In genomic region chr1:150516050-150516591, GRCh38 we compare ENCODE assay signal across 7 cellular contexts. TPM values are rescaled to one million over a fixed set of nuclear protein-coding genes. Genes with fewer than 3 reads are reported as not detected.
DNase-seq lines count a peak whose midpoint lies in the region; ATAC-seq and TF ChIP-seq lines count a peak whose summit lies in the region.

No MANE protein-coding gene starts in this region.

- H3K9me3 Mint-ChIP-seq in activated CD4-positive, alpha-beta memory T cell treated with anti-CD3 and anti-CD28 coated beads, Interleukin-2, amount 10 ng/mL, durations not matched to agents 7 days and 5 days, result no peaks in the 10 kb centered on the region

- peaks cover 0 to 19% of the 10 kb centered on the region in 2 donors for H3K36me3 ChIP-seq in psoas muscle (ENCODE audit: insufficient read depth in 1 of 2, low read depth in 1 of 2)

- peak overlapping the region; percentile 94 for H3K27ac ChIP-seq in psoas muscle

- peaks cover 8% of the 10 kb centered on the region for H3K4me1 ChIP-seq in psoas muscle

- no peaks in the 10 kb centered on the region for H3K36me3 Mint-ChIP-seq in activated CD4-positive, alpha-beta memory T cell treated with anti-CD3 and anti-CD28 coated beads, Interleukin-2, amount 10 ng/mL, durations not matched to agents 7 days and 5 days (ENCODE audit: low read depth)

- H3K27ac Mint-ChIP-seq in activated CD4-positive, alpha-beta memory T cell treated with anti-CD3 and anti-CD28 coated beads, Interleukin-2, amount 10 ng/mL, durations not matched to agents 7 days and 5 days, result no peak overlapping the region

- TF ChIP-seq CTCF in psoas muscle (IDR thresholded peaks at IDR 0.05), result no peak

- CTCF ChIA-PET in activated CD4-positive, alpha-beta memory T cell treated with anti-CD3 and anti-CD28 coated beads, Interleukin-2, amount 10 ng/mL, durations not matched to agents 7 days and 5 days (lab: Charles Lee), result interaction anchor here (0.6 to 3.4 kb wide), 17 partner anchors 13 to 262 kb away, joined by 3 to 22 read pairs (median 5); no protein-coding TSS in a partner anchor

- WGBS in psoas muscle, 3 donors, result 1 to 3% (median 3%) methylated on average over 15 to 19 of the region's 19 CpGs

- peak overlapping the region; percentile 75 for H3K4me3 Mint-ChIP-seq in activated CD4-positive, alpha-beta memory T cell treated with anti-CD3 and anti-CD28 coated beads, Interleukin-2, amount 10 ng/mL, durations not matched to agents 7 days and 5 days

- peak in 2 of 4 donors; percentile 2 to 5 for ATAC-seq in psoas muscle

- H3K4me1 Mint-ChIP-seq in activated CD4-positive, alpha-beta memory T cell treated with anti-CD3 and anti-CD28 coated beads, Interleukin-2, amount 10 ng/mL, durations not matched to agents 7 days and 5 days, result peaks cover 23% of the 10 kb centered on the region

- H3K9me3 ChIP-seq in psoas muscle, result no peaks in the 10 kb centered on the region

- POLR2A ChIA-PET in activated CD4-positive, alpha-beta memory T cell treated with anti-CD3 and anti-CD28 coated beads, Interleukin-2, amount 10 ng/mL, durations not matched to agents 7 days and 5 days (lab: Charles Lee), result interaction anchor here (0.6 to 4.1 kb wide), 11 partner anchors 8 to 282 kb away, joined by 3 to 45 read pairs (median 4); partner anchors contain the start of genes ECM1, MCL1, RPRD2 and TARS2

- DNase-seq in NAMALWA (ENCODE audit: low spot score) (peak; percentile 48), head of caudate nucleus (peak in 35 of 42 donors; percentile 3 to 68 (median 31)), psoas muscle (no peak), NCI-H446 treated with DMSO at 0.1 percent for 48 hours (lab: John Stamatoyannopoulos, UW) (no peak), NCI-H510A (lab: John Stamatoyannopoulos, UW) (no peak)
- DNase-seq in activated CD4-positive, alpha-beta memory T cell treated with anti-CD3 and anti-CD28 coated beads, Interleukin-2, amount 10 ng/mL, durations not matched to agents 7 days and 5 days, result no peak

- H3K27me3 Mint-ChIP-seq in activated CD4-positive, alpha-beta memory T cell treated with anti-CD3 and anti-CD28 coated beads, Interleukin-2, amount 10 ng/mL, durations not matched to agents 7 days and 5 days, result peaks cover 2% of the 10 kb centered on the region

- H3K4me3 ChIP-seq in GM08714 (ENCODE audit: low read length) (peak overlapping the region; percentile 62; the same call in 1 of the 2 replicates), psoas muscle (peak overlapping the region; percentile 74)

- intact Hi-C loops in head of caudate nucleus (cut with DNase I) (no loop called here), psoas muscle (cut with DNase I) (loop anchor here in 1 of 2 donors (5.0 kb wide), 1 partner anchor 39 kb away; no protein-coding TSS in a partner anchor)

- H3K27me3 ChIP-seq in psoas muscle (ENCODE audit: insufficient read depth in 3 of 3, low read length in 2 of 3), result no peaks in the 10 kb centered on the region

RNA-seq across cellular contexts. Expression of gene FALEC, which starts 0.6 kb away (rescaled TPM):
- total RNA-seq in activated CD4-positive, alpha-beta memory T cell treated with anti-CD3 and anti-CD28 coated beads, Interleukin-2, amount 10 ng/mL, durations not matched to agents 7 days and 5 days, result not detected
- not detected for total RNA-seq in psoas muscle
- 1 to 10 TPM in 1 of 3 donors, under 1 TPM in 2; 0.38 to 1.2 (median 0.39) TPM for polyA plus RNA-seq in psoas muscle

RNA-seq across cellular contexts. Expression of gene ECM1, which starts 8.2 kb away (rescaled TPM):
- total RNA-seq in activated CD4-positive, alpha-beta memory T cell treated with anti-CD3 and anti-CD28 coated beads, Interleukin-2, amount 10 ng/mL, durations not matched to agents 7 days and 5 days, result 1 to 10 TPM; 2.4 to 3.8 TPM
- total RNA-seq in psoas muscle, result 1 to 10 TPM; 2.9 to 4.6 (median 4.1) TPM
- 1 to 10 TPM; 1.8 to 8.5 (median 2.7) TPM for polyA plus RNA-seq in psoas muscle

RNA-seq across cellular contexts. Expression of gene TARS2, which starts 28.9 kb away (rescaled TPM):
- 10 to 100 TPM; 37.2 to 38.8 TPM for total RNA-seq in activated CD4-positive, alpha-beta memory T cell treated with anti-CD3 and anti-CD28 coated beads, Interleukin-2, amount 10 ng/mL, durations not matched to agents 7 days and 5 days
- 10 to 100 TPM; 20.8 to 44.5 (median 32.9) TPM for total RNA-seq in psoas muscle
- 10 to 100 TPM in 2 of 3 donors, 1 to 10 TPM in 1; 9.6 to 24.0 (median 13.5) TPM for polyA plus RNA-seq in psoas muscle

RNA-seq across cellular contexts. Expression of gene ADAMTSL4, which starts 33.1 kb away (rescaled TPM):
- 1 to 10 TPM; 1.4 to 1.6 TPM for total RNA-seq in activated CD4-positive, alpha-beta memory T cell treated with anti-CD3 and anti-CD28 coated beads, Interleukin-2, amount 10 ng/mL, durations not matched to agents 7 days and 5 days
- total RNA-seq in psoas muscle, result 100 to 1,000 TPM in 1 of 4 donors, 10 to 100 TPM in 3; 17.1 to 109 (median 31.6) TPM
- polyA plus RNA-seq in psoas muscle, result 10 to 100 TPM in 2 of 3 donors, 1 to 10 TPM in 1; 7.4 to 32.6 (median 20.4) TPM

Comparison
In these comparisons a context has a peak if more than half of its experiments do, and no peak if none do; other contexts are left out.
1. DNase-seq: peak in NAMALWA (single experiment) and head of caudate nucleus (35 of 42); none in activated CD4-positive, alpha-beta memory T cell treated with anti-CD3 and anti-CD28 coated beads, Interleukin-2, amount 10 ng/mL, durations not matched to agents 7 days and 5 days (single experiment), psoas muscle (0 of 2), NCI-H446 treated with DMSO at 0.1 percent for 48 hours (single experiment) and NCI-H510A (single experiment).